In the genomic region with DNA sequence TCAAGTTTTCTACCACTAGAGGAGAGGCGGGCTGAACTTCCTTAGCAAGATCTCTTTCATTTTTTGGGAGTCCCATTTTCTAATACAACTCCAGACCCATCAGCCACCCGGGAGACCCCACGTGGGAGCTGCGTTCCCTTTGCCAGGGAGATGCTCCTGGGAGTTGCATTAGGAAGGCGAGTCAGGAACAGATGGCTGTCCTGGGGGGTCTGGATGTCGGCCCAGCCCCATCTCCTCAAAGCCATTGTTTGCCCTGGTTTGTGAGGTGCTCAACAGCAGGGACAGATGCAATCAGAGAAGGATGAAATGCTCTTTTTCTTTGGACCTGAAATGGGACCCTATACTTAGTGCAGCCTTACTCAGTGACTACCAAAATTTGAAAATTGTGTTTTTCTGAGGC, we compare ENCODE assay signal across 20 cellular contexts.
"Had no signal": no experiment of that assay in that cellular context is flagged by ENCODE, and none has a peak within 500 bp of the region (broad histone marks: within the 10 kb centered on the region; RNA-seq: fewer than 3 reads in every experiment).

No MANE protein-coding gene starts in this region.

- DNase-seq: activated CD4-positive, alpha-beta memory T cell treated with anti-CD3 and anti-CD28 coated beads for 36 hours; activated naive CD4-positive, alpha-beta T cell; activated naive CD8-positive, alpha-beta T cell treated with anti-CD3 and anti-CD28 coated beads for 36 hours; activated T-cell treated with anti-CD3 and anti-CD28 coated beads for 4 hours; amniotic stem cell; endodermal cell; foreskin keratinocyte; nephron progenitor cell; occipital lobe; retina; stimulated activated CD8-positive, alpha-beta memory T cell treated with anti-CD3 and anti-CD28 coated beads, Interleukin-4, amount 100 ng/mL, for 48 hours; stimulated activated naive CD4-positive, alpha-beta T cell; upper lobe of right lung; WERI-Rb-1 had no signal

- ATAC-seq: activated T-helper 17 cell treated with anti-CD3 and anti-CD28 coated beads, Interleukin-2, amount 50 U/mL, for 72 hours; foreskin keratinocyte; left lobe of liver; upper lobe of right lung had no signal

- H3K9me3 ChIP-seq: upper lobe of right lung had no signal

- H3K27ac ChIP-seq: cardiac muscle cell, epithelial cell of prostate, foreskin keratinocyte, upper lobe of right lung, WERI-Rb-1 had no signal

- H3K4me1 ChIP-seq: foreskin keratinocyte had no signal

- FAIRE-seq: colon, keratinocyte had no signal

- H3K4me3 ChIP-seq: cardiac muscle cell, upper lobe of right lung had no signal

- H3K27me3 ChIP-seq: cardiac muscle cell, foreskin keratinocyte, upper lobe of right lung had no signal

- H3K36me3 ChIP-seq: cardiac muscle cell, upper lobe of right lung, WERI-Rb-1 had no signal
